ENCODE assay signal across 18 cellular contexts in the genomic region with DNA sequence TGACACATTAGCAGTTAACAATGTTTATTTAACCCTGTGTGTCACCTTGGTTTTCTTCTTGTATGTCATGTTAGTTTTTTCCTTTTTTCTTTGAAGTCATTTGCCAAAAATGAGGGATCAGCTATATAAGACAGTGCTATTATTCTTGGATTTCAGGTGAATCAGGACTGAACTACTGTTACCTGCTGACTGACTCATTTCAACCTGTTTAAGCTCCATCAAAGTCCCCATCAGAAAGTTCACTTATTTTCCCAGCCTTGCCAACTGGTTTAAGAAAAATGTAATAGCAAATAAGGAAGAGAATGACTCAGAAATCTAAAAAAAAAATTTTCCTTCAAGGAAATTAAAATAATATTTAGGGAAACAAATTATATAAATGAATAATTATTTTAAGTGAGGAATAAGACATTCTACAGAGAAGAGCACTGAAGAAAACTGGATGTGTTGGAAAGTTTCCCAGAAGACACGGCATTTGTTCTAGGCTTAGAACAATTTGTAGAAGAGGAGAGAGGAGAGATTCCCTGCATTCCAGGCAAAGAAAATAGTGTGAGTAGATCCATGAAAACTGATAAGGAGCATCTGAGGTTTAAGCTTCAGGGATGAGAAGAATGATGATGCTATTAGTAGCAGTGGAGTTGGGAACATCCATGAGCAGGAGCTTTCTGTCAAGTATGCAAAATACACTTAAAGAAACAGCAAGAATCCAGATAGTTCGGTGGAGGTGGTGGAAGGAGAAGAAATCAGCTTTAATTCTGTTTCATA.
DNase-seq lines count a peak whose midpoint lies in the region; ATAC-seq, FAIRE-seq and TF ChIP-seq lines count a peak whose summit lies in the region.
"Had no signal": no experiment of that assay in that cellular context is flagged by ENCODE, and none has a peak within 500 bp of the region (broad histone marks: within the 10 kb centered on the region; RNA-seq: fewer than 3 reads in every experiment).

No MANE protein-coding gene starts in this region.

- peaks cover 19% of the 10 kb centered on the region for H3K4me1 Mint-ChIP-seq in chondrocyte (ENCODE audit: low read depth)
- peaks cover 0 to 3% (median 0%) of the 10 kb centered on the region in 7 donors for H3K4me1 Mint-ChIP-seq in naive thymus-derived CD4-positive, alpha-beta T cell
- H3K4me1 Mint-ChIP-seq in stimulated activated naive CD8-positive, alpha-beta T cell treated with anti-CD3 and anti-CD28 coated beads, Interleukin-15, amount 100 ng/mL, for 72 hours, result no peaks in the 10 kb centered on the region
- H3K4me1 Mint-ChIP-seq: activated CD4-positive, alpha-beta T cell treated with anti-CD3 and anti-CD28 coated beads, Interleukin-2, amount 10 ng/mL, durations not matched to agents 7 days and 5 days had no signal

- H3K9ac ChIP-seq in KMS-11, result no peak overlapping the region

- intact Hi-C loops in naive thymus-derived CD4-positive, alpha-beta T cell (cut with micrococcal nuclease), result no loop called here

- no peaks in the 10 kb centered on the region for H3K9me3 ChIP-seq in naive thymus-derived CD4-positive, alpha-beta T cell (ENCODE audit: control insufficient read depth in 2 of 3, low read length in 3 of 3)
- no peaks in the 10 kb centered on the region for H3K9me3 ChIP-seq in small intestine (ENCODE audit: control insufficient read depth, low read depth)
- H3K9me3 ChIP-seq: Peyer's patch, uterus had no signal

- H2AFZ ChIP-seq in KMS-11 (ENCODE audit: low read depth), result no peak overlapping the region

- no peak for ATAC-seq in naive thymus-derived CD4-positive, alpha-beta T cell
- no peak for ATAC-seq in stimulated activated naive CD8-positive, alpha-beta T cell treated with anti-CD3 and anti-CD28 coated beads, Interleukin-15, amount 100 ng/mL, for 72 hours

- no peak overlapping the region for H3K4me3 Mint-ChIP-seq in chondrocyte (ENCODE audit: unreplicated experiment)
- no peak overlapping the region for H3K4me3 Mint-ChIP-seq in naive thymus-derived CD4-positive, alpha-beta T cell
- H3K4me3 Mint-ChIP-seq in stimulated activated naive CD8-positive, alpha-beta T cell treated with anti-CD3 and anti-CD28 coated beads, Interleukin-15, amount 100 ng/mL, for 72 hours, result no peak overlapping the region
- H3K4me3 Mint-ChIP-seq: activated CD4-positive, alpha-beta T cell treated with anti-CD3 and anti-CD28 coated beads, Interleukin-2, amount 10 ng/mL, durations not matched to agents 7 days and 5 days; brain; H9; naive B cell had no signal

- H3K27me3 ChIP-seq in KMS-11 (ENCODE audit: insufficient read depth, low read depth) (no peaks in the 10 kb centered on the region), small intestine (ENCODE audit: control insufficient read depth in 2 of 2, insufficient read depth in 2 of 2, low read length in 2 of 2) (no peaks in the 10 kb centered on the region)
- H3K27me3 ChIP-seq in naive thymus-derived CD4-positive, alpha-beta T cell (ENCODE audit: control insufficient read depth in 2 of 2, insufficient read depth in 2 of 2, low read length in 2 of 2), result no peaks in the 10 kb centered on the region
- H3K27me3 ChIP-seq: Peyer's patch, uterus had no signal

- H3K4me3 ChIP-seq in KMS-11 (IDR thresholded peaks at IDR 0.05; ENCODE audit: insufficient read depth, low read depth, low read length), result no peak overlapping the region
- no peak overlapping the region for H3K4me3 ChIP-seq in naive thymus-derived CD4-positive, alpha-beta T cell (ENCODE audit: low read length)
- no peak overlapping the region for H3K4me3 ChIP-seq in small intestine (ENCODE audit: low read depth in 1 of 2, low read length in 2 of 2)
- H3K4me3 ChIP-seq: Peyer's patch, uterus had no signal

- no peaks in the 10 kb centered on the region for H3K27me3 Mint-ChIP-seq in chondrocyte (ENCODE audit: low read depth)
- H3K27me3 Mint-ChIP-seq in naive thymus-derived CD4-positive, alpha-beta T cell, result no peaks in the 10 kb centered on the region
- H3K27me3 Mint-ChIP-seq in stimulated activated naive CD8-positive, alpha-beta T cell treated with anti-CD3 and anti-CD28 coated beads, Interleukin-15, amount 100 ng/mL, for 72 hours, result no peaks in the 10 kb centered on the region
- H3K27me3 Mint-ChIP-seq: activated CD4-positive, alpha-beta T cell treated with anti-CD3 and anti-CD28 coated beads, Interleukin-2, amount 10 ng/mL, durations not matched to agents 7 days and 5 days; naive B cell had no signal

- H4K20me1 ChIP-seq in KMS-11 (ENCODE audit: insufficient read depth), result no peaks in the 10 kb centered on the region

- WGBS in small intestine, 3 donors, result 81 to 94% (median 90%) methylated on average over 2 of the region's 2 CpGs

- H3K27ac ChIP-seq in KMS-11 (no peak overlapping the region), small intestine (ENCODE audit: low read depth in 1 of 2, low read length in 1 of 2) (no peak overlapping the region)
- no peak overlapping the region for H3K27ac ChIP-seq in naive thymus-derived CD4-positive, alpha-beta T cell (ENCODE audit: low read depth, low read length)
- H3K27ac ChIP-seq: Peyer's patch, uterus had no signal

- FAIRE-seq in small intestine (lab: Jason Lieb, UNC), result no peak
- FAIRE-seq: GM12891, TTC549 had no signal

- H3K36me3 ChIP-seq in KMS-11 (ENCODE audit: insufficient read depth), result no peaks in the 10 kb centered on the region
- H3K36me3 ChIP-seq in naive thymus-derived CD4-positive, alpha-beta T cell (ENCODE audit: control insufficient read depth in 2 of 3, insufficient read depth in 3 of 3, low read length in 3 of 3), result no peaks in the 10 kb centered on the region
- no peaks in the 10 kb centered on the region for H3K36me3 ChIP-seq in small intestine (ENCODE audit: control insufficient read depth in 2 of 2, insufficient read depth in 2 of 2, low read length in 2 of 2)
- H3K36me3 ChIP-seq: Peyer's patch, uterus had no signal

- H3K79me2 ChIP-seq in KMS-11 (ENCODE audit: insufficient read depth, low read depth), result no peaks in the 10 kb centered on the region

- no peaks in the 10 kb centered on the region for H3K36me3 Mint-ChIP-seq in chondrocyte (ENCODE audit: low read depth)
- peaks cover 0 to 39% (median 19%) of the 10 kb centered on the region in 5 donors for H3K36me3 Mint-ChIP-seq in naive thymus-derived CD4-positive, alpha-beta T cell
- H3K36me3 Mint-ChIP-seq: brain had no signal

- CTCF ChIA-PET in naive thymus-derived CD4-positive, alpha-beta T cell (lab: Charles Lee), result no interaction called here

- peak overlapping the region; percentile 56 for H3K27ac Mint-ChIP-seq in chondrocyte (ENCODE audit: unreplicated experiment)
- no peak overlapping the region for H3K27ac Mint-ChIP-seq in naive thymus-derived CD4-positive, alpha-beta T cell
- H3K27ac Mint-ChIP-seq in stimulated activated naive CD8-positive, alpha-beta T cell treated with anti-CD3 and anti-CD28 coated beads, Interleukin-15, amount 100 ng/mL, for 72 hours, result no peak overlapping the region
- H3K27ac Mint-ChIP-seq: activated CD4-positive, alpha-beta T cell treated with anti-CD3 and anti-CD28 coated beads, Interleukin-2, amount 10 ng/mL, durations not matched to agents 7 days and 5 days; brain had no signal

- H3K4me2 ChIP-seq in KMS-11, result peak overlapping the region; percentile 4; the same call in 1 of the 2 replicates

- POLR2A ChIA-PET in naive thymus-derived CD4-positive, alpha-beta T cell (lab: Charles Lee), result no interaction called here

- DNase-seq in AG08395 (ENCODE audit: low spot score) (peak; percentile 6), chondrocyte (ENCODE audit: low spot score) (no peak), kidney tubule cell (ENCODE audit: low spot score) (peak; percentile 18), small intestine (no peak), GM19238 (ENCODE audit: insufficient read length, low spot score) (no peak)
- no peak for DNase-seq in naive thymus-derived CD4-positive, alpha-beta T cell
- no peak for DNase-seq in stimulated activated naive CD8-positive, alpha-beta T cell treated with anti-CD3 and anti-CD28 coated beads, Interleukin-15, amount 100 ng/mL, for 72 hours
- DNase-seq: activated CD4-positive, alpha-beta T cell treated with anti-CD3 and anti-CD28 coated beads, Interleukin-2, amount 10 ng/mL, durations not matched to agents 7 days and 5 days; activated naive CD4-positive, alpha-beta T cell; H9; naive B cell; NCI-H1048; Peyer's patch; uterus had no signal

- peaks cover 15% of the 10 kb centered on the region for H3K4me1 ChIP-seq in KMS-11 (ENCODE audit: low read depth, poor library complexity, severe bottlenecking)
- H3K4me1 ChIP-seq in naive thymus-derived CD4-positive, alpha-beta T cell (ENCODE audit: control insufficient read depth in 2 of 2, insufficient read depth in 2 of 2, low read length in 2 of 2), result no peaks in the 10 kb centered on the region
- no peaks in the 10 kb centered on the region for H3K4me1 ChIP-seq in small intestine (ENCODE audit: control insufficient read depth in 2 of 2, insufficient read depth in 1 of 2, low read depth in 1 of 2, low read length in 1 of 2)
- H3K4me1 ChIP-seq: Peyer's patch, uterus had no signal

- no peaks in the 10 kb centered on the region for H3K9me3 Mint-ChIP-seq in chondrocyte (ENCODE audit: low read depth)
- no peaks in the 10 kb centered on the region for H3K9me3 Mint-ChIP-seq in naive thymus-derived CD4-positive, alpha-beta T cell
- no peaks in the 10 kb centered on the region for H3K9me3 Mint-ChIP-seq in stimulated activated naive CD8-positive, alpha-beta T cell treated with anti-CD3 and anti-CD28 coated beads, Interleukin-15, amount 100 ng/mL, for 72 hours
- H3K9me3 Mint-ChIP-seq: activated CD4-positive, alpha-beta T cell treated with anti-CD3 and anti-CD28 coated beads, Interleukin-2, amount 10 ng/mL, durations not matched to agents 7 days and 5 days; brain; H9; naive B cell had no signal

- TF ChIP-seq CTCF in KMS-11 (conservative IDR thresholded peaks at IDR 0.05; ENCODE audit: low read depth, low read length) (no peak), chondrocyte (IDR thresholded peaks at IDR 0.05) (no peak)

Comparison
In these comparisons a context has a peak if more than half of its experiments do, and no peak if none do; other contexts are left out.
1. DNase-seq: peak in AG08395 (single experiment) and kidney tubule cell (single experiment); none in chondrocyte (single experiment), naive thymus-derived CD4-positive, alpha-beta T cell (0 of 9), stimulated activated naive CD8-positive, alpha-beta T cell treated with anti-CD3 and anti-CD28 coated beads, Interleukin-15, amount 100 ng/mL, for 72 hours (0 of 2), small intestine (single experiment) and GM19238 (single experiment).